ENCODE assay signal across 1 cellular context in genomic region chr6:20168668-20169633, GRCh38.
TF ChIP-seq lines count a peak whose summit lies in the region.

No MANE protein-coding gene starts in this region.

TF ChIP-seq in GM23338, 12 proteins besides CTCF, POLR2A, EP300 and RAD21:
- TF ChIP-seq ZNF462 (CRISPR knock-in tag; IDR thresholded peaks at IDR 0.05) (no peak), CREB1 (CRISPR knock-in tag; IDR thresholded peaks at IDR 0.05; ENCODE audit: low read depth) (no peak), REST (IDR thresholded peaks at IDR 0.05; ENCODE audit: unreplicated experiment) (no peak)
